ENCODE assay signal across 8 cellular contexts in genomic region chrX:150983526-150984163, GRCh38. TPM values are rescaled to one million over a fixed set of nuclear protein-coding genes. Genes with fewer than 3 reads are reported as not detected.
DNase-seq lines count a peak whose midpoint lies in the region; ATAC-seq lines count a peak whose summit lies in the region.

No MANE protein-coding gene starts in this region.

- H3K79me2 ChIP-seq in trophoblast cell (ENCODE audit: control insufficient read depth, insufficient read depth, low read length, poor library complexity) = peaks cover 3% of the 10 kb centered on the region

- H3K36me3 ChIP-seq in HUES48 (ENCODE audit: control insufficient read depth, insufficient read depth, low read length) (peaks cover 31% of the 10 kb centered on the region), ectodermal cell (ENCODE audit: control insufficient read depth, insufficient read depth, low read length) (no peaks in the 10 kb centered on the region), trophoblast cell (ENCODE audit: control insufficient read depth in 1 of 2, insufficient read depth in 2 of 2, low read length in 2 of 2) (peaks cover 7 to 10% of the 10 kb centered on the region in 2 experiments)

- H3K14ac ChIP-seq in trophoblast cell (ENCODE audit: low read length) = peak overlapping the region; percentile 34

- H3K27ac Mint-ChIP-seq in stimulated activated naive B cell treated with anti-CD40 and anti-IgM and Interleukin-4, amounts not matched to agents 10 μg/mL and 1 μg/mL and 100 μg/mL, for 72 hours = no peak overlapping the region

- DNase-seq in Daoy (ENCODE audit: low read depth) (peak; percentile 4), trophoblast cell (no peak), cerebellar cortex (ENCODE audit: low spot score) (no peak), mesenteric fat pad (ENCODE audit: low spot score) (no peak)
- DNase-seq in stimulated activated naive B cell treated with anti-CD40 and anti-IgM and Interleukin-4, amounts not matched to agents 10 μg/mL and 1 μg/mL and 100 μg/mL, for 72 hours = no peak

- peak overlapping the region; percentile 76 for H2BK120ac ChIP-seq in trophoblast cell (ENCODE audit: insufficient read depth, low read length, poor library complexity)

- no peaks in the 10 kb centered on the region for H3K9me3 Mint-ChIP-seq in stimulated activated naive B cell treated with anti-CD40 and anti-IgM and Interleukin-4, amounts not matched to agents 10 μg/mL and 1 μg/mL and 100 μg/mL, for 72 hours

- H3K79me1 ChIP-seq in trophoblast cell (ENCODE audit: low read length) = peaks cover 4% of the 10 kb centered on the region

- H3K4me3 Mint-ChIP-seq in stimulated activated naive B cell treated with anti-CD40 and anti-IgM and Interleukin-4, amounts not matched to agents 10 μg/mL and 1 μg/mL and 100 μg/mL, for 72 hours = peak overlapping the region in 1 of 2 donors; percentile 25

- no peak overlapping the region for H2AK5ac ChIP-seq in trophoblast cell (ENCODE audit: low read length)

- peaks cover 7 to 20% of the 10 kb centered on the region in 2 donors for H3K4me1 Mint-ChIP-seq in stimulated activated naive B cell treated with anti-CD40 and anti-IgM and Interleukin-4, amounts not matched to agents 10 μg/mL and 1 μg/mL and 100 μg/mL, for 72 hours

- H3K4me1 ChIP-seq in HUES48 (ENCODE audit: control insufficient read depth, insufficient read depth, low read length) = no peaks in the 10 kb centered on the region
- no peaks in the 10 kb centered on the region for H3K4me1 ChIP-seq in ectodermal cell (ENCODE audit: control insufficient read depth, insufficient read depth, low read length)
- peaks cover 0 to 4% of the 10 kb centered on the region in 2 experiments for H3K4me1 ChIP-seq in trophoblast cell (ENCODE audit: control insufficient read depth in 1 of 2, insufficient read depth in 2 of 2, low read length in 2 of 2)

- H3K4me3 ChIP-seq in HUES48 (ENCODE audit: low read depth, low read length) (peak overlapping the region; percentile 60; the same call in 1 of the 2 replicates), ectodermal cell (ENCODE audit: insufficient read depth, low read depth, low read length) (peak overlapping the region; percentile 63), trophoblast cell (ENCODE audit: low read depth, low read length) (peak overlapping the region; percentile 84)

- H3K9me3 ChIP-seq in HUES48 (ENCODE audit: control insufficient read depth, insufficient read depth, low read length) = 0 out of 2 replicates have a peak, but pooled peaks cover 2% of the 10 kb centered on the region
- no peaks in the 10 kb centered on the region for H3K9me3 ChIP-seq in ectodermal cell (ENCODE audit: control insufficient read depth, low read length)
- H3K9me3 ChIP-seq in trophoblast cell (ENCODE audit: insufficient read depth, low read depth, low read length) = no peaks in the 10 kb centered on the region

- H3K23ac ChIP-seq in trophoblast cell (ENCODE audit: low read length) = no peak overlapping the region

- peak overlapping the region; percentile 58 for H3K4ac ChIP-seq in trophoblast cell (ENCODE audit: low read depth, low read length)

- no peak overlapping the region for H2AFZ ChIP-seq in trophoblast cell (ENCODE audit: insufficient read depth, low read length, poor library complexity)

- H4K12ac ChIP-seq in trophoblast cell (ENCODE audit: low read depth, low read length) = peak overlapping the region; percentile 7

- peak; percentile 17 for ATAC-seq in GM21390 (IDR thresholded peaks at IDR 0.05; ENCODE audit: unreplicated experiment)
- no peak for ATAC-seq in stimulated activated naive B cell treated with anti-CD40 and anti-IgM and Interleukin-4, amounts not matched to agents 10 μg/mL and 1 μg/mL and 100 μg/mL, for 72 hours (replicated peaks)

- peak overlapping the region; percentile 92 for H3K27ac ChIP-seq in HUES48 (ENCODE audit: low read depth, low read length)
- peak overlapping the region; percentile 87 for H3K27ac ChIP-seq in ectodermal cell (ENCODE audit: insufficient read depth, low read depth, low read length, poor library complexity, severe bottlenecking)
- peak overlapping the region; percentile 86 for H3K27ac ChIP-seq in trophoblast cell (ENCODE audit: low read depth, low read length)

- H3K27me3 ChIP-seq in HUES48 (ENCODE audit: control insufficient read depth, insufficient read depth, low read length) = no peaks in the 10 kb centered on the region
- H3K27me3 ChIP-seq in ectodermal cell (ENCODE audit: control insufficient read depth, insufficient read depth, low read length, poor library complexity, severe bottlenecking) = peaks cover 11% of the 10 kb centered on the region
- no peaks in the 10 kb centered on the region for H3K27me3 ChIP-seq in trophoblast cell (ENCODE audit: insufficient read depth, low read length)

- H3K27me3 Mint-ChIP-seq in stimulated activated naive B cell treated with anti-CD40 and anti-IgM and Interleukin-4, amounts not matched to agents 10 μg/mL and 1 μg/mL and 100 μg/mL, for 72 hours = peaks cover 9 to 23% of the 10 kb centered on the region in 2 donors

- H2BK5ac ChIP-seq in trophoblast cell (ENCODE audit: low read depth, low read length, poor library complexity) = peak overlapping the region; percentile 63

- H4K91ac ChIP-seq in trophoblast cell (ENCODE audit: low read depth, low read length) = peak overlapping the region; percentile 89

- peak overlapping the region; percentile 47 for H3K4me2 ChIP-seq in trophoblast cell (ENCODE audit: low read length)

- WGBS in ectodermal cell, 2 experiments = 0 to 1% methylated on average over 94 to 95 of the region's 95 CpGs
- WGBS in trophoblast cell (ENCODE audit: extremely low coverage, insufficient coverage, insufficient read length) = no CpG with 5 or more reads among the region's 95 CpGs

- H3K18ac ChIP-seq in trophoblast cell (ENCODE audit: low read length) = no peak overlapping the region

- H2BK12ac ChIP-seq in trophoblast cell (ENCODE audit: low read length) = no peak overlapping the region

- H3K9ac ChIP-seq in HUES48 (ENCODE audit: low read depth, low read length) (peak overlapping the region; percentile 74; the same call in 1 of the 2 replicates), trophoblast cell (ENCODE audit: low read length) (peak overlapping the region; percentile 85)

- peak overlapping the region; percentile 73 for H4K8ac ChIP-seq in trophoblast cell (ENCODE audit: low read depth, low read length)

- H3K36me3 Mint-ChIP-seq in stimulated activated naive B cell treated with anti-CD40 and anti-IgM and Interleukin-4, amounts not matched to agents 10 μg/mL and 1 μg/mL and 100 μg/mL, for 72 hours = peaks cover 0 to 5% of the 10 kb centered on the region in 2 donors

RNA-seq across cellular contexts. Expression of gene HMGB3, which starts 0.5 kb away (rescaled TPM):
- total RNA-seq in Daoy (2014; rRNA removed; shearing (Covaris generic)) = 105 and 239 TPM in 2 replicates
- 187 TPM for polyA plus RNA-seq in ectodermal cell (2013, experiment 1 of 4)
- 184 TPM for polyA plus RNA-seq in ectodermal cell (2013, experiment 2 of 4)
- 156 TPM for polyA plus RNA-seq in ectodermal cell (2013, experiment 3 of 4)
- 176 TPM for polyA plus RNA-seq in ectodermal cell (2013, experiment 4 of 4)
- polyA plus RNA-seq in trophoblast cell (2013) = 225 and 235 TPM in 2 replicates
- 15.3 TPM for total RNA-seq in mesenteric fat pad
